Comparison of ENCODE assay signal across 1 cellular context in the genomic region with DNA sequence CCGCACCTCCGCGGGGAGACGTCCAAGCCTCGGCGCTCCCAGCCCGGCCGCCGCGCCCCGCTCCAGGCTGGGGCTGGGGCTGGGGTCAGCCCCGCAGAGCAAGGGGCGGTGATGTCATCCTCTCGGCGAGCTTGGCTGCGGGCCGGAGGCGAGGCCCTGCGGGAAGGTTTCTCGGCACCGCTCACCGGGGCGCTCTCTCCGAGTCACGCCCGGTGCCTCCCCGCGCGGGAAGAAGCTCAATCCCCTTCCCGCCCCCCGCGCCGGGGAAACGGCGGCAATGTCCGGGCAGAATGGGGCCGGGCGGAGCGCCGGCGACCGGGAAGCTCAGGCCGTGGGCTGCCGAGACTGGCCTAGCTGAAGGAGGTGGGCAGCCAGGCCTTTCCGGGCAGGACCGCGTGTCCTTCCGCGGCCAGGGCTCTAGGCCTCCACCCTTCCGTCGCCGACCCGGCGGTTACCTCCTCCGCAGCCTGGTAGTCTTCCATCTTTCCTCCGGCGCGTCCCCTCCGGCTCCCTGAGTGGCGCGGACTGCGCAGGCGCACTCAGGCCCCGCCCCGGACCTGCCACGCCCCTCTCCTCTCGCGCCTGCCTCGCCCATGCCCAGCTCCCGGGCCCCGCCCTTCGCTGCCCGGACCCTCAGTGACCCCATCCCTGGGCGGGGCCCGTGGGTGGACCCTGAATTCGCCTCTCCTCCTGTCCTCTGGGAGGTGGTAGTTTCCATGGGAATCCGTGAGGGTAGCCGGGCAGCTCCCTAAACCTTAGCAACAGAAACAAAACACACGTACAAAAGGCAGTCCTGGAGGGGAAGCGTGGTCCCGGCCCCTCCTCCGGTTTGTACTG.
TF ChIP-seq lines count a peak whose summit lies in the region.

Gene DYNLT1 (minus strand): TSS at position 517 of the 837 bp plus-strand sequence. CDS start 35 bp downstream, at position 482.

TF ChIP-seq in Ishikawa, 13 proteins besides CTCF, POLR2A, EP300 and RAD21:
- no peak for TF ChIP-seq TCF12 (IDR thresholded peaks at IDR 0.05; ENCODE audit: low read depth)
- TF ChIP-seq USF1 (IDR thresholded peaks at IDR 0.05): 0 out of 2 replicates have a peak, but pooled peaks have one; percentile 10
- TF ChIP-seq CREB1 (IDR thresholded peaks at IDR 0.05; ENCODE audit: low read depth): no peak
- TF ChIP-seq FOXM1 (IDR thresholded peaks at IDR 0.05; ENCODE audit: borderline replicate concordance, low read depth): no peak
- TF ChIP-seq ZBTB7A (IDR thresholded peaks at IDR 0.05; ENCODE audit: low read depth): peak; percentile 95
- TF ChIP-seq TEAD4 (IDR thresholded peaks at IDR 0.05): no peak; the same call in 1 of the 2 replicates
- peak; percentile 85 for TF ChIP-seq YY1 (IDR thresholded peaks at IDR 0.05; ENCODE audit: low read depth)
- TF ChIP-seq NFIC (IDR thresholded peaks at IDR 0.05): no peak
- TF ChIP-seq, protein P1, sequence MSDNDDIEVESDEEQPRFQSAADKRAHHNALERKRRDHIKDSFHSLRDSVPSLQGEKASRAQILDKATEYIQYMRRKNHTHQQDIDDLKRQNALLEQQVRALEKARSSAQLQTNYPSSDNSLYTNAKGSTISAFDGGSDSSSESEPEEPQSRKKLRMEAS (IDR thresholded peaks at IDR 0.05): peak; percentile 70
- no peak for TF ChIP-seq CEBPB (IDR thresholded peaks at IDR 0.05)
- TF ChIP-seq TAF1 (IDR thresholded peaks at IDR 0.05; ENCODE audit: low read depth): peak; percentile 86
- TF ChIP-seq EGR1 (IDR thresholded peaks at IDR 0.05): peak; percentile 11; the same call in 1 of the 2 replicates
- TF ChIP-seq, protein P2, sequence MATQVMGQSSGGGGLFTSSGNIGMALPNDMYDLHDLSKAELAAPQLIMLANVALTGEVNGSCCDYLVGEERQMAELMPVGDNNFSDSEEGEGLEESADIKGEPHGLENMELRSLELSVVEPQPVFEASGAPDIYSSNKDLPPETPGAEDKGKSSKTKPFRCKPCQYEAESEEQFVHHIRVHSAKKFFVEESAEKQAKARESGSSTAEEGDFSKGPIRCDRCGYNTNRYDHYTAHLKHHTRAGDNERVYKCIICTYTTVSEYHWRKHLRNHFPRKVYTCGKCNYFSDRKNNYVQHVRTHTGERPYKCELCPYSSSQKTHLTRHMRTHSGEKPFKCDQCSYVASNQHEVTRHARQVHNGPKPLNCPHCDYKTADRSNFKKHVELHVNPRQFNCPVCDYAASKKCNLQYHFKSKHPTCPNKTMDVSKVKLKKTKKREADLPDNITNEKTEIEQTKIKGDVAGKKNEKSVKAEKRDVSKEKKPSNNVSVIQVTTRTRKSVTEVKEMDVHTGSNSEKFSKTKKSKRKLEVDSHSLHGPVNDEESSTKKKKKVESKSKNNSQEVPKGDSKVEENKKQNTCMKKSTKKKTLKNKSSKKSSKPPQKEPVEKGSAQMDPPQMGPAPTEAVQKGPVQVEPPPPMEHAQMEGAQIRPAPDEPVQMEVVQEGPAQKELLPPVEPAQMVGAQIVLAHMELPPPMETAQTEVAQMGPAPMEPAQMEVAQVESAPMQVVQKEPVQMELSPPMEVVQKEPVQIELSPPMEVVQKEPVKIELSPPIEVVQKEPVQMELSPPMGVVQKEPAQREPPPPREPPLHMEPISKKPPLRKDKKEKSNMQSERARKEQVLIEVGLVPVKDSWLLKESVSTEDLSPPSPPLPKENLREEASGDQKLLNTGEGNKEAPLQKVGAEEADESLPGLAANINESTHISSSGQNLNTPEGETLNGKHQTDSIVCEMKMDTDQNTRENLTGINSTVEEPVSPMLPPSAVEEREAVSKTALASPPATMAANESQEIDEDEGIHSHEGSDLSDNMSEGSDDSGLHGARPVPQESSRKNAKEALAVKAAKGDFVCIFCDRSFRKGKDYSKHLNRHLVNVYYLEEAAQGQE (IDR thresholded peaks at IDR 0.05; ENCODE audit: low read depth): no peak
